32 cellular contexts compared by ENCODE assay signal in the genomic region with DNA sequence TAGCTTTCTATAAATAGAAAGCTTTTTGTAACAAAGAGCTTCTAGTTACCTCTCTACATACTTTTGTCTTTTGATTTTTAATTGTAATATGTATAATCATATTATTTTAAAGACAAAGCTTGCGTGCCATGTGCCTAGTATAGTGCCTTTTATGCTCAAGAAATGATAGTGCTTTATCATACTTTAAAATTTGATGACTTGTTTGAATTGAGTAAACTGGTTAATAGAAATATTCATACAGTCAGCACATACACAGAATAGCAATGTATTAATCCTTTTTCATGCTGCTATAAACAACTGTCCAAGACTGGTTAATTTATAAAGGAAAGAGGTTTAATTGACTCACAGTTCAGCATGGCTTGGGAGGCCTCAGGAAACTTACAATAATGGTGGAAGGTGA.
"Had no signal": no experiment of that assay in that cellular context is flagged by ENCODE, and none has a peak within 500 bp of the region (broad histone marks: within the 10 kb centered on the region; RNA-seq: fewer than 3 reads in every experiment).

No MANE protein-coding gene starts in this region.

- DNase-seq: Karpas-422, MG63, MM.1S, MV-4-11, NCI-H1048, NCI-H1092, NCI-H1092 treated with DMSO at 0.1 percent for 48 hours, NCI-H1105, NCI-H1105 treated with DMSO at 0.1 percent for 48 hours, NCI-H1417, NCI-H1417 treated with DMSO at 0.1 percent for 48 hours, NCI-H1436, NCI-H1436 treated with DMSO at 0.1 percent for 48 hours, NCI-H146, NCI-H1694, NCI-H1694 treated with DMSO at 0.1 percent for 48 hours, NCI-H187, NCI-H187 treated with DMSO at 0.1 percent for 48 hours, NCI-H1930, NCI-H2029, NCI-H2029 treated with DMSO at 0.1 percent for 48 hours, NCI-H2081, NCI-H2081 treated with DMSO at 0.1 percent for 48 hours, NCI-H2107, NCI-H2227 treated with DMSO at 0.1 percent for 48 hours, NCI-H226, NCI-H345, NCI-H446, NCI-H446 treated with DMSO at 0.1 percent for 48 hours, NCI-H510A, NCI-H510A treated with DMSO at 0.1 percent for 48 hours had no signal

- H3K36me3 ChIP-seq: MG63 had no signal

- H3K27ac ChIP-seq: KMS-11 had no signal

- H3K4me3 ChIP-seq: MG63 had no signal

- H3K4me2 ChIP-seq: KMS-11 had no signal

- H3K27me3 ChIP-seq: MG63 had no signal

- H3K9ac ChIP-seq: KMS-11 had no signal

- H3K9me3 ChIP-seq: MG63 had no signal
